15 cellular contexts compared by ENCODE assay signal in genomic region chr10:86960863-86961434, GRCh38. TPM values are rescaled to one million over a fixed set of nuclear protein-coding genes. Genes with fewer than 3 reads are reported as not detected.
DNase-seq lines count a peak whose midpoint lies in the region; ATAC-seq and TF ChIP-seq lines count a peak whose summit lies in the region.
"Had no signal": no experiment of that assay in that cellular context is flagged by ENCODE, and none has a peak within 500 bp of the region (broad histone marks: within the 10 kb centered on the region; RNA-seq: fewer than 3 reads in every experiment).

No MANE protein-coding gene starts in this region.

- peak overlapping the region; percentile 50 for H3K9ac ChIP-seq in NT2/D1 (ENCODE audit: insufficient read length, low read depth)
- H3K9ac ChIP-seq: BLaER1 had no signal

- intact Hi-C loops in sigmoid colon (cut with DNase I), result no loop called here

- peak; percentile 58 for DNase-seq in H7
- DNase-seq in NT2/D1 (ENCODE audit: low read depth, low spot score), result no peak
- peak; percentile 50 for DNase-seq in islet precursor cell
- peak; percentile 48 for DNase-seq in sigmoid colon
- no peak for DNase-seq in stimulated activated CD4-positive, alpha-beta T cell treated with anti-CD3 and anti-CD28 coated beads, Interleukin-4, amount 100 ng/mL, for 1 hour
- DNase-seq: activated CD4-positive, CD25-positive, alpha-beta regulatory T cell; NCI-H2081 treated with DMSO at 0.1 percent for 48 hours had no signal

- ATAC-seq in GM18868 (IDR thresholded peaks at IDR 0.05; ENCODE audit: unreplicated experiment) (no peak), HG03521 (IDR thresholded peaks at IDR 0.05; ENCODE audit: unreplicated experiment) (no peak), HG02870 (IDR thresholded peaks at IDR 0.05; ENCODE audit: unreplicated experiment) (no peak)

- H3K9me3 ChIP-seq in NT2/D1 (ENCODE audit: insufficient read depth, low read length) (no peaks in the 10 kb centered on the region), sigmoid colon (no peaks in the 10 kb centered on the region)
- H3K9me3 ChIP-seq: BLaER1, esophagus muscularis mucosa had no signal

- H3K4me3 ChIP-seq in H7 (ENCODE audit: insufficient read depth, low read depth, low read length) (no peak overlapping the region), NT2/D1 (ENCODE audit: insufficient read length, low read depth) (no peak overlapping the region), sigmoid colon (no peak overlapping the region)
- H3K4me3 ChIP-seq: BLaER1 had no signal

- no peak for TF ChIP-seq EP300 in sigmoid colon (IDR thresholded peaks at IDR 0.05)

- TF ChIP-seq CTCF in sigmoid colon (IDR thresholded peaks at IDR 0.05), result no peak

- no peak for TF ChIP-seq POLR2A in sigmoid colon (IDR thresholded peaks at IDR 0.05)

- H3K4me1 ChIP-seq in NT2/D1 (ENCODE audit: insufficient read depth, insufficient read length), result peaks cover 57% of the 10 kb centered on the region
- peaks cover 0 to 28% (median 21%) of the 10 kb centered on the region in 4 donors for H3K4me1 ChIP-seq in sigmoid colon

- H3K36me3 ChIP-seq in H7 (replicated peaks; ENCODE audit: control insufficient read depth, insufficient read depth, low read length), result no peaks in the 10 kb centered on the region
- no peaks in the 10 kb centered on the region for H3K36me3 ChIP-seq in NT2/D1 (ENCODE audit: insufficient read depth, insufficient read length, low read length)
- H3K36me3 ChIP-seq in sigmoid colon, result no peaks in the 10 kb centered on the region
- H3K36me3 ChIP-seq: BLaER1, esophagus muscularis mucosa had no signal

- no peaks in the 10 kb centered on the region for H3K27me3 ChIP-seq in H7 (ENCODE audit: control insufficient read depth, insufficient read depth, low read length)
- no peaks in the 10 kb centered on the region for H3K27me3 ChIP-seq in NT2/D1 (ENCODE audit: insufficient read depth, insufficient read length)
- no peaks in the 10 kb centered on the region for H3K27me3 ChIP-seq in sigmoid colon
- H3K27me3 ChIP-seq: BLaER1, esophagus muscularis mucosa had no signal

- H3K27ac ChIP-seq in sigmoid colon, result no peak overlapping the region
- H3K27ac ChIP-seq: BLaER1 had no signal

- 79 to 86% methylated on average over 9 of the region's 9 CpGs for WGBS in sigmoid colon, 2 donors

RNA-seq across cellular contexts. Expression of gene SNCG, which starts 2.5 kb away (rescaled TPM):
- 23.4 and 26.7 TPM in 2 replicates for total RNA-seq in H7 (2014; rRNA removed; shearing (Covaris generic))
- 10 to 100 TPM; 24.2 to 55.0 (median 38.4) TPM for total RNA-seq in sigmoid colon
- polyA plus RNA-seq in sigmoid colon, result 10 to 100 TPM in 2 of 3 donors, 1 to 10 TPM in 1; 4.6 to 24.0 (median 11.4) TPM

RNA-seq across cellular contexts. Expression of gene MMRN2, which starts 3.5 kb away (rescaled TPM):
- total RNA-seq in H7 (2014; rRNA removed; shearing (Covaris generic)), result 1.7 and 2.7 TPM in 2 replicates
- total RNA-seq in sigmoid colon, result 10 to 100 TPM in 3 of 4 donors, 1 to 10 TPM in 1; 8.6 to 23.3 (median 14.1) TPM
- 1 to 10 TPM in 2 of 3 donors, under 1 TPM in 1; 0.92 to 6.5 (median 1.8) TPM for polyA plus RNA-seq in sigmoid colon
- total RNA-seq: T-helper 1 cell treated with Interleukin-12 subunit alpha and Interleukin-12 subunit beta and Interleukin-4 antibody, amounts not matched to agents 30 ng/mL and 1 ng/mL, for 36 hours had no signal

RNA-seq across cellular contexts. Expression of gene ADIRF, which starts 7.3 kb away (rescaled TPM):
- total RNA-seq in H7 (2014; rRNA removed; shearing (Covaris generic)), result not detected in 2 replicates
- 10 to 100 TPM; 45.3 to 98.1 (median 67.1) TPM for total RNA-seq in sigmoid colon
- polyA plus RNA-seq in sigmoid colon, result 100 to 1,000 TPM; 112 to 157 (median 118) TPM
- total RNA-seq: T-helper 1 cell treated with Interleukin-12 subunit alpha and Interleukin-12 subunit beta and Interleukin-4 antibody, amounts not matched to agents 30 ng/mL and 1 ng/mL, for 36 hours had no signal

RNA-seq across cellular contexts. Expression of gene FAM25A, which starts 59.1 kb away (rescaled TPM):
- total RNA-seq in H7 (2014; rRNA removed; shearing (Covaris generic)), result not detected in 2 replicates
- total RNA-seq in sigmoid colon, result not detected
- polyA plus RNA-seq in sigmoid colon, result not detected
- total RNA-seq: dermis blood vessel endothelial cell; esophagus muscularis mucosa; RPMI7951; T-helper 1 cell treated with Interleukin-12 subunit alpha and Interleukin-12 subunit beta and Interleukin-4 antibody, amounts not matched to agents 30 ng/mL and 1 ng/mL, for 36 hours had no signal

Comparison
In these comparisons a context has a peak if more than half of its experiments do, and no peak if none do; other contexts are left out.
1. DNase-seq: peak in H7 (single experiment), islet precursor cell (single experiment) and sigmoid colon (single experiment); none in NT2/D1 (single experiment) and stimulated activated CD4-positive, alpha-beta T cell treated with anti-CD3 and anti-CD28 coated beads, Interleukin-4, amount 100 ng/mL, for 1 hour (single experiment).
2. RNA of gene ADIRF, which starts 7.3 kb away (total RNA-seq): 45.3 to 98.1 TPM in sigmoid colon; not detected in H7; every median in the first group is over 10 times any median in the second.